Comparison of ENCODE assay signal across 16 cellular contexts in the genomic region with DNA sequence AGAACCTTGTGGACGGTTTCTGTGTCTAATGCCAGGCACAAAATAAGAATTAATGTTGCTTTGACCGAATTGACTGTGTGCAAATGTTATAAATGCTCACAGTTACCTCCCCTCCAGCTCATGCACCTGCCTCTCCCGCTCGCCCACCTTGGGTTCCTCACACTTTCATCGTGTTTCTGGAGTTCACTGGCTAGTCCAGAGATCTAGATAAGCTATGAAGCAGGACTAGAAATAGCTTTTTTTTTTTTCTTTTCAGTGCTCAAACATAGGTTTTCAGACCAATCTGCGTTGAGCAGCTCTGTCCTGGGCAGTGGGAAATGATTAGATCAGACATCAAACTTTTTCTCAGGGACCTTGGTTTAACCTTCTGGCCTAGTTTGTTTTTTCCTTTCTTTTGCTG. TPM values are rescaled to one million over a fixed set of nuclear protein-coding genes. Genes with fewer than 3 reads are reported as not detected.
DNase-seq lines count a peak whose midpoint lies in the region; ATAC-seq, FAIRE-seq and TF ChIP-seq lines count a peak whose summit lies in the region.
"Had no signal": no experiment of that assay in that cellular context is flagged by ENCODE, and none has a peak within 500 bp of the region (broad histone marks: within the 10 kb centered on the region; RNA-seq: fewer than 3 reads in every experiment).

No MANE protein-coding gene starts in this region.

- DNase-seq in HL-60 (ENCODE audit: low read depth in 1 of 2, low spot score in 1 of 2) (no peak), progenitor cell of endocrine pancreas (ENCODE audit: low spot score, unreplicated experiment) (no peak), GM12891 (ENCODE audit: insufficient read length, low spot score) (no peak)
- DNase-seq in central memory CD8-positive, alpha-beta T cell (ENCODE audit: low spot score in 2 of 2), result no peak
- no peak for DNase-seq in stimulated activated CD4-positive, alpha-beta T cell treated with anti-CD3 and anti-CD28 coated beads, Interleukin-1b, Interleukin-23, amount 100 ng/mL, for 48 hours
- no peak for DNase-seq in naive thymus-derived CD4-positive, alpha-beta T cell
- DNase-seq: DMS 273 treated with DMSO at 0.1 percent for 48 hours, GF-D8, MV-4-11 had no signal

- no peak overlapping the region for H2AFZ ChIP-seq in OCI-LY3 (ENCODE audit: low read depth, low read length)

- H3K4me1 Mint-ChIP-seq in central memory CD8-positive, alpha-beta T cell, result peaks cover 93% of the 10 kb centered on the region
- peaks cover 51% of the 10 kb centered on the region for H3K4me1 Mint-ChIP-seq in progenitor cell of endocrine pancreas (ENCODE audit: low read depth)
- peaks cover 28 to 71% (median 43%) of the 10 kb centered on the region in 7 donors for H3K4me1 Mint-ChIP-seq in naive thymus-derived CD4-positive, alpha-beta T cell

- H3K4me3 Mint-ChIP-seq in central memory CD8-positive, alpha-beta T cell, result peak overlapping the region; percentile 31
- peak overlapping the region; percentile 8 for H3K4me3 Mint-ChIP-seq in progenitor cell of endocrine pancreas (ENCODE audit: low read depth)
- no peak overlapping the region for H3K4me3 Mint-ChIP-seq in naive thymus-derived CD4-positive, alpha-beta T cell

- no peaks in the 10 kb centered on the region; the same call in 1 of the 2 replicates for H4K20me1 ChIP-seq in OCI-LY3 (ENCODE audit: insufficient read depth, low read length)

- H3K4me3 ChIP-seq in HL-60 (replicated peaks; ENCODE audit: insufficient read depth, low read length) (no peak overlapping the region), OCI-LY3 (ENCODE audit: low read length) (peak overlapping the region; percentile 30; the same call in 1 of the 2 replicates)
- no peak overlapping the region for H3K4me3 ChIP-seq in naive thymus-derived CD4-positive, alpha-beta T cell (ENCODE audit: low read length)

- no peak for TF ChIP-seq POLR2A in GM12891 (IDR thresholded peaks at IDR 0.05; ENCODE audit: low read depth, low read length)

- CTCF ChIA-PET in naive thymus-derived CD4-positive, alpha-beta T cell (lab: Charles Lee), result interaction anchor here (0.6 to 0.9 kb wide), 3 partner anchors 11 to 90 kb away, joined by 3 to 5 read pairs (median 3); no protein-coding TSS in a partner anchor

- peaks cover 10% of the 10 kb centered on the region; the same call in 1 of the 2 replicates for H3K9me3 ChIP-seq in OCI-LY3 (ENCODE audit: insufficient read depth, low read length)
- H3K9me3 ChIP-seq in naive thymus-derived CD4-positive, alpha-beta T cell (ENCODE audit: control insufficient read depth in 2 of 3, low read length in 3 of 3), result no peaks in the 10 kb centered on the region

- H3K79me2 ChIP-seq in OCI-LY3 (ENCODE audit: low read length), result peaks cover 30% of the 10 kb centered on the region

- TF ChIP-seq CTCF in HL-60 (IDR thresholded peaks at IDR 0.05; ENCODE audit: insufficient read depth, low read length) (no peak), OCI-LY3 (IDR thresholded peaks at IDR 0.05; ENCODE audit: low read depth, low read length) (no peak), progenitor cell of endocrine pancreas (IDR thresholded peaks at IDR 0.05; ENCODE audit: unreplicated experiment) (no peak)

- peaks cover 75% of the 10 kb centered on the region for H3K4me1 ChIP-seq in OCI-LY3 (ENCODE audit: low read length)
- H3K4me1 ChIP-seq in naive thymus-derived CD4-positive, alpha-beta T cell (ENCODE audit: control insufficient read depth in 2 of 2, insufficient read depth in 2 of 2, low read length in 2 of 2), result peaks cover 8 to 61% of the 10 kb centered on the region in 2 donors

- POLR2A ChIA-PET in naive thymus-derived CD4-positive, alpha-beta T cell (lab: Charles Lee), result interaction anchor here (0.6 to 1.0 kb wide), 2 partner anchors 13 to 73 kb away, joined by 4 read pairs; no protein-coding TSS in a partner anchor

- intact Hi-C loops in naive thymus-derived CD4-positive, alpha-beta T cell (cut with micrococcal nuclease), result loop anchor here in 1 of 2 donors (2.0 kb wide), 1 partner anchor 14 kb away; no protein-coding TSS in a partner anchor

- peak overlapping the region; percentile 54 for H3K27ac Mint-ChIP-seq in central memory CD8-positive, alpha-beta T cell (ENCODE audit: low read depth)
- H3K27ac Mint-ChIP-seq in progenitor cell of endocrine pancreas, result peak overlapping the region; percentile 81
- H3K27ac Mint-ChIP-seq in naive thymus-derived CD4-positive, alpha-beta T cell, result no peak overlapping the region

- H3K4me2 ChIP-seq in OCI-LY3 (ENCODE audit: low read length), result peak overlapping the region; percentile 79

- peaks cover 19% of the 10 kb centered on the region for H3K36me3 ChIP-seq in OCI-LY3 (replicated peaks; ENCODE audit: low read depth, low read length)
- no peaks in the 10 kb centered on the region for H3K36me3 ChIP-seq in naive thymus-derived CD4-positive, alpha-beta T cell (ENCODE audit: control insufficient read depth in 2 of 3, insufficient read depth in 3 of 3, low read length in 3 of 3)

- H3K27ac ChIP-seq in HL-60 (replicated peaks) (peak overlapping the region; percentile 81), OCI-LY3 (ENCODE audit: low read length) (peak overlapping the region; percentile 60)
- H3K27ac ChIP-seq in naive thymus-derived CD4-positive, alpha-beta T cell (ENCODE audit: low read depth, low read length), result no peak overlapping the region
- H3K27ac ChIP-seq: C4-2B had no signal

- ATAC-seq in central memory CD8-positive, alpha-beta T cell (replicated peaks; ENCODE audit: extremely low read depth, poor library complexity, severe bottlenecking), result no peak
- ATAC-seq in GM18868 (IDR thresholded peaks at IDR 0.05; ENCODE audit: unreplicated experiment), result no peak
- ATAC-seq in naive thymus-derived CD4-positive, alpha-beta T cell, result no peak
- ATAC-seq: HepG2 had no signal

- peak overlapping the region; percentile 8; the same call in 1 of the 2 replicates for H3K9ac ChIP-seq in OCI-LY3 (ENCODE audit: low read length)

- H3K9me3 Mint-ChIP-seq in central memory CD8-positive, alpha-beta T cell, result no peaks in the 10 kb centered on the region
- no peaks in the 10 kb centered on the region for H3K9me3 Mint-ChIP-seq in progenitor cell of endocrine pancreas (ENCODE audit: low read depth)
- no peaks in the 10 kb centered on the region for H3K9me3 Mint-ChIP-seq in naive thymus-derived CD4-positive, alpha-beta T cell

- peaks cover 38% of the 10 kb centered on the region for H3K36me3 Mint-ChIP-seq in central memory CD8-positive, alpha-beta T cell (ENCODE audit: insufficient read depth)
- peaks cover 6% of the 10 kb centered on the region for H3K36me3 Mint-ChIP-seq in progenitor cell of endocrine pancreas (ENCODE audit: insufficient read depth)
- H3K36me3 Mint-ChIP-seq in naive thymus-derived CD4-positive, alpha-beta T cell, result peaks cover 2 to 26% (median 8%) of the 10 kb centered on the region in 5 donors

- H3K27me3 ChIP-seq in HL-60 (ENCODE audit: insufficient read depth, poor library complexity, severe bottlenecking) (no peaks in the 10 kb centered on the region), OCI-LY3 (ENCODE audit: low read depth, low read length) (no peaks in the 10 kb centered on the region)
- no peaks in the 10 kb centered on the region for H3K27me3 ChIP-seq in naive thymus-derived CD4-positive, alpha-beta T cell (ENCODE audit: control insufficient read depth in 2 of 2, insufficient read depth in 2 of 2, low read length in 2 of 2)

- no peak for FAIRE-seq in GM12891 (lab: Jason Lieb, UNC)
- FAIRE-seq: GM12892, H1, HepG2 had no signal

- H3K27me3 Mint-ChIP-seq in central memory CD8-positive, alpha-beta T cell, result no peaks in the 10 kb centered on the region
- H3K27me3 Mint-ChIP-seq in progenitor cell of endocrine pancreas, result no peaks in the 10 kb centered on the region
- H3K27me3 Mint-ChIP-seq in naive thymus-derived CD4-positive, alpha-beta T cell, result peaks cover 0 to 10% (median 0%) of the 10 kb centered on the region in 5 donors

TF ChIP-seq in GM12891, 5 proteins besides CTCF, POLR2A, EP300 and RAD21:
- TF ChIP-seq TAF1 (IDR thresholded peaks at IDR 0.05; ENCODE audit: low read depth, low read length), result no peak
- no peak for TF ChIP-seq SPI1 (IDR thresholded peaks at IDR 0.05; ENCODE audit: low read depth, low read length)
- no peak for TF ChIP-seq POLR2AphosphoS5 (IDR thresholded peaks at IDR 0.05; ENCODE audit: low read depth, low read length)
- no peak for TF ChIP-seq POU2F2 (IDR thresholded peaks at IDR 0.05; ENCODE audit: low read depth, low read length)
- TF ChIP-seq PAX5 (IDR thresholded peaks at IDR 0.05; ENCODE audit: insufficient read depth, low read length, severe bottlenecking), result no peak
TF ChIP-seq in GM12891: peak in this region for 0.

RNA-seq across cellular contexts. Expression of a gene that starts 11.1 kb away (rescaled TPM):
- total RNA-seq in progenitor cell of endocrine pancreas, result 11.4 and 13.6 TPM in 2 replicates
- 0.87 TPM for polyA plus RNA-seq in GM12891 (2012; ENCODE audit: low read depth, missing spikeins)
- 10 to 100 TPM in 3 of 5 experiments, 1 to 10 TPM in 2; 3.7 to 47.0 (median 12.9) TPM for total RNA-seq in naive thymus-derived CD4-positive, alpha-beta T cell
- polyA plus RNA-seq in naive thymus-derived CD4-positive, alpha-beta T cell, result 1 to 10 TPM in 1 of 2 donors, under 1 TPM in 1; 0.91 to 1.6 TPM
- total RNA-seq: LHCN-M2 had no signal

Comparison
In these comparisons a context has a peak if more than half of its experiments do, and no peak if none do; other contexts are left out.
1. H3K27ac Mint-ChIP-seq: peak in central memory CD8-positive, alpha-beta T cell (single experiment) and progenitor cell of endocrine pancreas (single experiment); none in naive thymus-derived CD4-positive, alpha-beta T cell (0 of 9).
2. H3K4me3 Mint-ChIP-seq: peak in central memory CD8-positive, alpha-beta T cell (single experiment) and progenitor cell of endocrine pancreas (single experiment); none in naive thymus-derived CD4-positive, alpha-beta T cell (0 of 10).